Comparison of ENCODE assay signal across 8 cellular contexts in genomic region chr1:33126411-33127000, GRCh38. TPM values are rescaled to one million over a fixed set of nuclear protein-coding genes. Genes with fewer than 3 reads are reported as not detected.
A peak's percentile ranks its signal among the peaks of the same experiment; 100 is the strongest.
DNase-seq lines count a peak whose midpoint lies in the region; ATAC-seq and TF ChIP-seq lines count a peak whose summit lies in the region.

No MANE protein-coding gene starts in this region.

- H3K4me3 ChIP-seq in GM06990 (replicated peaks; ENCODE audit: low read depth, low read length) (peak overlapping the region; percentile 77), SK-N-MC (peak overlapping the region; percentile 89), fibroblast of lung (replicated peaks in 1 of 4; ENCODE audit: control extremely low read depth in 1 of 4, insufficient read depth in 1 of 4, low read depth in 3 of 4, low read length in 4 of 4) (peak overlapping the region; percentile 91 to 100 (median 95)), rectal smooth muscle tissue (ENCODE audit: low read length) (peak overlapping the region; percentile 99)

- no peak for ATAC-seq in GM18868 (IDR thresholded peaks at IDR 0.05; ENCODE audit: unreplicated experiment)
- ATAC-seq in HG02973 (IDR thresholded peaks at IDR 0.05; ENCODE audit: unreplicated experiment), result no peak
- no peak for ATAC-seq in GM19035 (IDR thresholded peaks at IDR 0.05; ENCODE audit: unreplicated experiment)

- H3K9ac ChIP-seq in SK-N-MC (ENCODE audit: insufficient read length) (peak overlapping the region; percentile 95), fibroblast of lung (ENCODE audit: insufficient read depth, low read length) (peak overlapping the region; percentile 88), rectal smooth muscle tissue (ENCODE audit: low read length) (peak overlapping the region; percentile 98)

- DNase-seq in GM06990 (ENCODE audit: extremely low read depth, insufficient read length) (no peak), SK-N-MC (ENCODE audit: low read depth, low spot score) (no peak), fibroblast of lung (ENCODE audit: low read depth in 2 of 2) (no peak)
- no peak for DNase-seq in stimulated activated CD4-positive, alpha-beta T cell treated with anti-CD3 and anti-CD28 coated beads, Interleukin-2, amount 100 ng/mL, for 24 hours

- H3K36me3 ChIP-seq in GM06990 (ENCODE audit: control insufficient read depth, insufficient read depth, low read length) (no peaks in the 10 kb centered on the region; the same call in 1 of the 2 replicates), SK-N-MC (ENCODE audit: insufficient read depth, low read length) (no peaks in the 10 kb centered on the region), fibroblast of lung (ENCODE audit: control insufficient read depth, insufficient read depth, low read length) (no peaks in the 10 kb centered on the region), rectal smooth muscle tissue (ENCODE audit: control insufficient read depth, insufficient read depth, low read length) (no peaks in the 10 kb centered on the region)

- peaks cover 10% of the 10 kb centered on the region for H3K79me2 ChIP-seq in fibroblast of lung (ENCODE audit: control insufficient read depth, insufficient read depth, low read length)

- TF ChIP-seq CTCF in GM06990 (IDR thresholded peaks at IDR 0.05; ENCODE audit: insufficient read depth, low read length, poor library complexity, severe bottlenecking) (no peak), fibroblast of lung (conservative IDR thresholded peaks at IDR 0.05 in 1 of 2, IDR thresholded peaks at IDR 0.05 in 1 of 2; ENCODE audit: low read depth in 1 of 2, low read length in 2 of 2) (no peak)

- peak overlapping the region; percentile 80 for H3K4me2 ChIP-seq in fibroblast of lung (ENCODE audit: extremely low read depth, insufficient read depth, low read length)

- H3K27ac ChIP-seq in SK-N-MC (peak overlapping the region; percentile 84), fibroblast of lung (ENCODE audit: insufficient read depth, low read length) (peak overlapping the region; percentile 99), rectal smooth muscle tissue (ENCODE audit: low read depth, low read length) (peak overlapping the region; percentile 87)

- H4K20me1 ChIP-seq in fibroblast of lung (ENCODE audit: control insufficient read depth, extremely low read depth, insufficient read depth, low read length), result no peaks in the 10 kb centered on the region

- H2AFZ ChIP-seq in fibroblast of lung (ENCODE audit: low read length), result peak overlapping the region; percentile 93

- H3K4me1 ChIP-seq in fibroblast of lung (ENCODE audit: control insufficient read depth, extremely low read depth, insufficient read depth, low read length), result peaks cover 8% of the 10 kb centered on the region
- H3K4me1 ChIP-seq in rectal smooth muscle tissue (ENCODE audit: control insufficient read depth, insufficient read depth, low read length), result peaks cover 9% of the 10 kb centered on the region

- H3K9me3 ChIP-seq in SK-N-MC (ENCODE audit: low read depth, low read length) (no peaks in the 10 kb centered on the region), fibroblast of lung (ENCODE audit: control insufficient read depth, insufficient read depth, low read depth, low read length) (no peaks in the 10 kb centered on the region)

- H3K27me3 ChIP-seq in GM06990 (replicated peaks; ENCODE audit: control insufficient read depth, insufficient read depth, low read length) (no peaks in the 10 kb centered on the region), fibroblast of lung (ENCODE audit: control insufficient read depth, insufficient read depth, low read length) (no peaks in the 10 kb centered on the region), rectal smooth muscle tissue (ENCODE audit: control insufficient read depth, insufficient read depth, low read length) (no peaks in the 10 kb centered on the region)

RNA-seq across cellular contexts. Expression of gene AZIN2, which starts 45.6 kb away (rescaled TPM):
- total RNA-seq in fibroblast of lung, result 4.4 and 9.1 TPM in 2 replicates
- 2.1 and 3.2 TPM in 2 replicates for polyA plus RNA-seq in fibroblast of lung
- 2.6 and 3.0 TPM in 2 replicates for polyA plus RNA-seq in fibroblast of lung (2012)
- 0.85 and 7.5 TPM in 2 replicates for polyA minus RNA-seq in fibroblast of lung (ENCODE audit: low replicate concordance)

RNA-seq across cellular contexts. Expression of gene TRIM62, which starts 55.3 kb away (rescaled TPM):
- 1.8 and 3.1 TPM in 2 replicates for total RNA-seq in fibroblast of lung
- 2.4 and 3.1 TPM in 2 replicates for polyA plus RNA-seq in fibroblast of lung
- polyA plus RNA-seq in fibroblast of lung (2012), result 4.9 and 5.3 TPM in 2 replicates
- polyA minus RNA-seq in fibroblast of lung (ENCODE audit: low replicate concordance), result 13.3 and 20.9 TPM in 2 replicates
